Comparison of ENCODE assay signal across 8 cellular contexts in the genomic region with DNA sequence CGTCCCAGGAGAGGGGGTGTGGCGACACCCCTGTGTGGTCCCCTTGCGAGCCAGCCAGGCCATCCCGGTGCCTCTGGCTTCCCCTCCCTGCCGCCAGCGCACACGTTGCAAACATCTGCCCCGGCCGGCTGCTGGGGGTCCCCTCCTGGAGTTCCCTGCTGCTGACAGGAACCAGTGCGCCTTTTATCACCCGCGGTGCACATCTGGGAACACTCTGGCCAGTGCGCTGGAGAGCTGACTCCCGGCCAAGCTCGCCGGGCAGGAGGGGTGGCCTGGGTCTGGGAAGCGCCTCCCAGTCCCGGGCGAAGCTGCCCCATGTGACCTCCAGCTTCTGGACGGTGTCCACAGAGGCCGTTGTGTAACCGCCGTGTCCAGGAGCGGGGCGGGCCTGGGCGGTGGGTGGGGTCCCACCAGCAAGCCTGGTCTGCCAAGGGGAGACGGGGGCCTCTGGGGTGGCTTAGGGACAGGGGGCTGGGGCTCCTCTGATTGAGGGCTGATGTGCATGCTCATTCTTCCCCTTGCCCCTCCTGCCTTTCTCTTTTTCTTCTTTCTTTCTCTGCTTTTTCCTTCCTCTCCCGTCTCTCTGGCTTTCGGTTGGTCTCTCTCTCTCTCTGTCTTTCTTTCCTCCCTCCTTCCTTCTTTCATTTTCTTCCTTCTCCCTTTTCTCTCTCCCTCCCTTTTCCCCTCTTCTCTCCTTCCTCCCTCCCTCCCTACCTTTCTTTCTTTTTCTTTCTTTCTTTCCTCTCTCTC. TPM values are rescaled to one million over a fixed set of nuclear protein-coding genes. Genes with fewer than 3 reads are reported as not detected.
A peak's percentile ranks its signal among the peaks of the same experiment; 100 is the strongest.
DNase-seq lines count a peak whose midpoint lies in the region; ATAC-seq, FAIRE-seq and TF ChIP-seq lines count a peak whose summit lies in the region.

No MANE protein-coding gene starts in this region.

- peak in 1 of 2 experiments; percentile 42 for DNase-seq in A549 (ENCODE audit: low read depth in 1 of 2, low spot score in 1 of 2)
- DNase-seq in NT2/D1 (ENCODE audit: low read depth, low spot score): no peak
- no peak for DNase-seq in NCI-H1436 treated with DMSO at 0.1 percent for 48 hours (lab: John Stamatoyannopoulos, UW)
- DNase-seq in KG1 (lab: John Stamatoyannopoulos, UW): no peak

- no peaks in the 10 kb centered on the region for H3K9me3 ChIP-seq in A549
- H3K9me3 ChIP-seq in NT2/D1 (ENCODE audit: insufficient read depth, low read length): no peaks in the 10 kb centered on the region
- peaks cover 0 to 2% of the 10 kb centered on the region in 2 donors for H3K9me3 ChIP-seq in esophagus (ENCODE audit: control insufficient read depth in 2 of 2, insufficient read depth in 1 of 2, low read depth in 1 of 2, low read length in 1 of 2)
- H3K9me3 ChIP-seq in muscle layer of duodenum (ENCODE audit: control insufficient read depth in 1 of 2, low read length in 2 of 2): no peaks in the 10 kb centered on the region

- CTCF ChIA-PET in A549 (lab: Yijun Ruan, JAX): interaction anchor here (1.3 kb wide), 1 partner anchor 14 kb away, joined by 4 read pairs; no protein-coding TSS in a partner anchor

- peak overlapping the region; percentile 50 for H3K9ac ChIP-seq in NT2/D1 (ENCODE audit: insufficient read length, low read depth)

- ATAC-seq in A549 (peak; percentile 64 to 86; a peak in 4 of 6 replicates), GM21390 (IDR thresholded peaks at IDR 0.05; ENCODE audit: unreplicated experiment) (no peak), GM19324 (IDR thresholded peaks at IDR 0.05; ENCODE audit: low FRiP score, unreplicated experiment) (no peak)

- H3K27ac ChIP-seq in A549 (peak overlapping the region; percentile 38 to 62; a peak in 4 of 6 replicates), esophagus (ENCODE audit: low read depth in 2 of 2, low read length in 1 of 2) (peak overlapping the region; percentile 60 to 64), muscle layer of duodenum (ENCODE audit: low read length) (peak overlapping the region; percentile 69)

- TF ChIP-seq EP300 in A549 (IDR thresholded peaks at IDR 0.05): no peak

- WGBS in A549 (ENCODE audit: missing lambda C conversion rate): 46% methylated on average over 27 of the region's 29 CpGs
- WGBS in esophagus, 2 donors: 4 to 6% methylated on average over 29 of the region's 29 CpGs

- no peak for TF ChIP-seq POLR2A in A549 (IDR thresholded peaks at IDR 0.05; ENCODE audit: low read length)

- no peak overlapping the region for H3K4me3 ChIP-seq in A549
- H3K4me3 ChIP-seq in NT2/D1 (ENCODE audit: insufficient read length, low read depth): peak overlapping the region; percentile 91
- H3K4me3 ChIP-seq in esophagus (ENCODE audit: low read depth in 1 of 2, low read length in 2 of 2): peak overlapping the region; percentile 18 to 21
- H3K4me3 ChIP-seq in muscle layer of duodenum (ENCODE audit: low read depth in 1 of 2, low read length in 2 of 2): peak overlapping the region; percentile 40 to 50

- TF ChIP-seq CTCF in A549 (IDR thresholded peaks at IDR 0.05): no peak

- peaks cover 10% of the 10 kb centered on the region for H3K4me1 ChIP-seq in A549
- peaks cover 20% of the 10 kb centered on the region for H3K4me1 ChIP-seq in NT2/D1 (ENCODE audit: insufficient read depth, insufficient read length)
- peaks cover 0 to 14% of the 10 kb centered on the region in 2 donors for H3K4me1 ChIP-seq in esophagus (ENCODE audit: control insufficient read depth in 2 of 2, insufficient read depth in 2 of 2, low read length in 1 of 2)
- H3K4me1 ChIP-seq in muscle layer of duodenum (ENCODE audit: control insufficient read depth in 1 of 2, insufficient read depth in 2 of 2, low read length in 2 of 2): peaks cover 8 to 24% of the 10 kb centered on the region in 2 donors

- POLR2A ChIA-PET in A549 (lab: Yijun Ruan, JAX): no interaction called here

- H3K36me3 ChIP-seq in NT2/D1 (ENCODE audit: insufficient read depth, insufficient read length, low read length): peaks cover 26% of the 10 kb centered on the region
- H3K36me3 ChIP-seq in esophagus (ENCODE audit: control insufficient read depth in 2 of 2, insufficient read depth in 2 of 2, low read length in 1 of 2): no peaks in the 10 kb centered on the region
- no peaks in the 10 kb centered on the region for H3K36me3 ChIP-seq in muscle layer of duodenum (ENCODE audit: control insufficient read depth in 1 of 2, insufficient read depth in 2 of 2, low read length in 2 of 2)

- no peak for FAIRE-seq in A549 (lab: Jason Lieb, UNC)

- H3K27me3 ChIP-seq in NT2/D1 (ENCODE audit: insufficient read depth, insufficient read length) (peaks cover 12% of the 10 kb centered on the region), esophagus (ENCODE audit: control insufficient read depth in 1 of 2, insufficient read depth in 2 of 2, low read length in 2 of 2) (no peaks in the 10 kb centered on the region), muscle layer of duodenum (ENCODE audit: low read depth, low read length) (no peaks in the 10 kb centered on the region)

- H3K4me2 ChIP-seq in A549: peak overlapping the region; percentile 71

- no peak for TF ChIP-seq RAD21 in A549 (conservative IDR thresholded peaks at IDR 0.05 in 1 of 2, IDR thresholded peaks at IDR 0.05 in 1 of 2)

TF ChIP-seq in A549, 52 proteins besides CTCF, POLR2A, EP300 and RAD21:
- TF ChIP-seq NFE2L2 (conservative IDR thresholded peaks at IDR 0.05; ENCODE audit: low read length): no peak
- TF ChIP-seq NPAS2 (CRISPR knock-in tag; IDR thresholded peaks at IDR 0.05; ENCODE audit: borderline replicate concordance): no peak
- TF ChIP-seq HDAC2 (IDR thresholded peaks at IDR 0.05): no peak
- TF ChIP-seq JUN (IDR thresholded peaks at IDR 0.05): no peak
- TF ChIP-seq ESRRA (IDR thresholded peaks at IDR 0.05; ENCODE audit: borderline replicate concordance, low read length): no peak
- TF ChIP-seq ZFP36 (IDR thresholded peaks at IDR 0.05; ENCODE audit: borderline replicate concordance, partially characterized antibody): no peak
- no peak for TF ChIP-seq CBX2 (IDR thresholded peaks at IDR 0.05; ENCODE audit: borderline replicate concordance, low read depth)
- TF ChIP-seq FOXS1 (CRISPR knock-in tag; IDR thresholded peaks at IDR 0.05): no peak
- no peak for TF ChIP-seq SMC3 (IDR thresholded peaks at IDR 0.05)
- TF ChIP-seq KDM1A (IDR thresholded peaks at IDR 0.05; ENCODE audit: low read depth): no peak
- TF ChIP-seq, protein P1, sequence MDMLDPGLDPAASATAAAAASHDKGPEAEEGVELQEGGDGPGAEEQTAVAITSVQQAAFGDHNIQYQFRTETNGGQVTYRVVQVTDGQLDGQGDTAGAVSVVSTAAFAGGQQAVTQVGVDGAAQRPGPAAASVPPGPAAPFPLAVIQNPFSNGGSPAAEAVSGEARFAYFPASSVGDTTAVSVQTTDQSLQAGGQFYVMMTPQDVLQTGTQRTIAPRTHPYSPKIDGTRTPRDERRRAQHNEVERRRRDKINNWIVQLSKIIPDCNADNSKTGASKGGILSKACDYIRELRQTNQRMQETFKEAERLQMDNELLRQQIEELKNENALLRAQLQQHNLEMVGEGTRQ (IDR thresholded peaks at IDR 0.05): peak; percentile 63
- TF ChIP-seq CEBPB (IDR thresholded peaks at IDR 0.05): 0 out of 4 replicates have a peak, but pooled peaks of 1 of the 2 experiments have one; percentile 29

RNA-seq across cellular contexts. Expression of a gene that starts 25.2 kb away (rescaled TPM):
- polyA plus RNA-seq in A549 (2011; rRNA removed) (0.15 TPM in 1 of 2 replicates, not detected in the other), A549 (2017; fragmentation: RNase III; extraction: RNeasy Plus Mini Kit Qiagen cat#74134 plus additional on column Dnase treatment) (0.04 TPM in 1 of 3 replicates, not detected in the others), esophagus (not detected)
- polyA plus RNA-seq in A549 (2012; cell fraction: cytosol; rRNA removed): 0.05 TPM in 1 of 2 replicates, not detected in the other
- 0.11 TPM in 1 of 2 replicates, not detected in the other for polyA plus RNA-seq in A549 (2012; cell fraction: nucleus; rRNA removed)
- not detected in 2 replicates for polyA minus RNA-seq in A549 (2011; rRNA and poly(A)+ RNA removed)

Comparison
In these comparisons a context has a peak if more than half of its experiments do, and no peak if none do; other contexts are left out.
1. ATAC-seq: peak in A549 (2 of 2); none in GM21390 (single experiment) and GM19324 (single experiment).
2. Peak in every context shown above with its lines, with median percentiles within 50 percentile points of each other: H3K27ac ChIP-seq.